In the genomic region with DNA sequence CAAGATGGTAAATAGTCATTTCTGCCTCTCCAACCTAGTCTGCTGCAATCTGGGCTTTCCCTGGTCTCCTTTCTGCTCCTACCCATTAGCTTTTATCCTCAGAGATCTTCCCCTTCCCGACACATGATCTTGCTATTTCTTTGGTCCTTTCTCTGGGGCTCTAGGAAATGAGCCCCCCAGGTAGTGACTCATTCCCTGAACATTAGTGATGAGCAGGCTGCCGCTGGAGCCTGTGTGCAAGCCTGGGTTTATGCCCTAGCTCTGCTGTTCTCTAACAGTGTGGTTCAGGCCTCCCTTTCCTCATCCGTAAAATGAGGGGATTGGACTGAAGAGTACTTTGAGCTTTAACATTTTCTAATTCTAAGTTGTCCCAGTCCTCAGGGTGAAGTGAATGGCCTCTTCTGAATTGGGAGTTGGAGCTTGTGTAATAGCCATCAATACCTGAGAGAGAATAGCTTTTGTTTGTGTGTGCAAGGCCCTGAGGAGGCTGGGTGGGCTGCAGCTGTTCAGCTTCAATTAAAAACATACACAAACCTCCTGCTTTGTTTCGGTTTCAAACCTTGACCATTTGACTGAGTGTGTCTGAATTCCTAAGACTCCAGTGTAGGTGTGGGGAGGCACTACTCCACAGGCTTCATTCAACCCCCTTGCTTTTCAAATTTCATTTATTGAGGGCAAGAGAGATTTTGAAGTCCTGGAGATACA, we compare ENCODE assay signal across 20 cellular contexts.
DNase-seq lines count a peak whose midpoint lies in the region; ATAC-seq and TF ChIP-seq lines count a peak whose summit lies in the region.
"Had no signal": no experiment of that assay in that cellular context is flagged by ENCODE, and none has a peak within 500 bp of the region (broad histone marks: within the 10 kb centered on the region; RNA-seq: fewer than 3 reads in every experiment).

No MANE protein-coding gene starts in this region.

- DNase-seq in EL (peak; percentile 19), NCI-H1092 (lab: John Stamatoyannopoulos, UW) (peak; percentile 16), PC-3 (no peak), epithelial cell of esophagus (ENCODE audit: low read depth) (peak; percentile 23), aorta (no peak), T1000 (lab: John Stamatoyannopoulos, UW) (no peak), NCI-H345 treated with DMSO at 0.1 percent for 48 hours (lab: John Stamatoyannopoulos, UW; ENCODE audit: unreplicated experiment) (no peak)
- DNase-seq in stimulated activated CD4-positive, alpha-beta T cell treated with anti-CD3 and anti-CD28 coated beads, Interleukin-4, amount 100 ng/mL, for 24 hours, result no peak
- DNase-seq: Calu3; CD4-positive, alpha-beta memory T cell; DMS53; GOT3; NCI-H1930; NCI-H510A; Right ventricle myocardium superior; T-helper 1 cell had no signal

- no peak overlapping the region for H3K27ac ChIP-seq in PC-3 (ENCODE audit: low read length)
- H3K27ac ChIP-seq in aorta (ENCODE audit: low read depth in 1 of 2, low read length in 2 of 2), result no peak overlapping the region
- H3K27ac ChIP-seq: BLaER1 had no signal

- no peak overlapping the region for H2AFZ ChIP-seq in PC-3 (ENCODE audit: low read length)

- H3K4me1 ChIP-seq in PC-3 (ENCODE audit: insufficient read depth, low read length), result no peaks in the 10 kb centered on the region; the same call in 1 of the 2 replicates
- H3K4me1 ChIP-seq in aorta (ENCODE audit: control insufficient read depth in 1 of 2, insufficient read depth in 2 of 2, low read length in 2 of 2), result peaks cover 0 to 1% of the 10 kb centered on the region in 2 donors
- H3K4me1 ChIP-seq: BLaER1 had no signal

- ATAC-seq in PC-3 (peak; percentile 45; the same call in 1 of the 2 replicates), aorta (ENCODE audit: low FRiP score) (no peak)
- ATAC-seq: HCT116, Panc1, SK-N-SH treated with all-trans-retinoic acid at 6 μM for 48 hours had no signal

- POLR2A ChIA-PET in PC-3 (lab: Charles Lee; ENCODE audit: unreplicated experiment), result no interaction called here

- no peaks in the 10 kb centered on the region for H3F3A ChIP-seq in PC-3 (ENCODE audit: low read length, unreplicated experiment)

- no TSS peak for BruUV-seq in PC-3 (replicated peaks; lab: Mats Ljungman, UMichigan)

- no peak overlapping the region for H3K9ac ChIP-seq in PC-3 (ENCODE audit: low read length)
- H3K9ac ChIP-seq: BLaER1 had no signal

- H4K20me1 ChIP-seq in PC-3 (ENCODE audit: low read length), result no peaks in the 10 kb centered on the region
- H4K20me1 ChIP-seq: BLaER1 had no signal

- no peaks in the 10 kb centered on the region for H3K27me3 ChIP-seq in PC-3 (ENCODE audit: low read length)
- no peaks in the 10 kb centered on the region for H3K27me3 ChIP-seq in aorta (ENCODE audit: control insufficient read depth in 1 of 2, insufficient read depth in 2 of 2, low read length in 1 of 2)

- H3K79me2 ChIP-seq in PC-3 (ENCODE audit: low read length), result no peaks in the 10 kb centered on the region

- TF ChIP-seq CTCF in PC-3 (conservative IDR thresholded peaks at IDR 0.05; ENCODE audit: low read depth, low read length) (no peak), epithelial cell of esophagus (IDR thresholded peaks at IDR 0.05; ENCODE audit: insufficient read depth, low read depth, low read length, missing control alignments) (no peak)

- no peaks in the 10 kb centered on the region for H3K9me2 ChIP-seq in PC-3 (replicated peaks; ENCODE audit: low read length)

- intact Hi-C loops in PC-3 (cut with micrococcal nuclease) (no loop called here), aorta (cut with DNase I) (no loop called here)

- CTCF ChIA-PET in PC-3 (lab: Charles Lee), result no interaction called here

- H3K4me2 ChIP-seq in PC-3 (ENCODE audit: low read length), result no peak overlapping the region
- H3K4me2 ChIP-seq: BLaER1 had no signal

- H3K4me3 ChIP-seq in PC-3 (ENCODE audit: low read length), result no peak overlapping the region
- H3K4me3 ChIP-seq in epithelial cell of esophagus (ENCODE audit: low read length), result no peak overlapping the region
- H3K4me3 ChIP-seq in aorta (ENCODE audit: low read length in 2 of 2), result no peak overlapping the region
- H3K4me3 ChIP-seq: BLaER1 had no signal

- no peaks in the 10 kb centered on the region for H3K36me3 ChIP-seq in PC-3 (ENCODE audit: low read depth, low read length)
- H3K36me3 ChIP-seq in aorta (ENCODE audit: control insufficient read depth in 1 of 2, insufficient read depth in 2 of 2, low read length in 1 of 2), result no peaks in the 10 kb centered on the region
- H3K36me3 ChIP-seq: BLaER1 had no signal

- 70 to 85% methylated on average over 4 of the region's 4 CpGs for WGBS in aorta, 2 donors

- no peaks in the 10 kb centered on the region for H3K9me3 ChIP-seq in PC-3 (ENCODE audit: low read length)
- H3K9me3 ChIP-seq in aorta (ENCODE audit: control insufficient read depth, low read length), result no peaks in the 10 kb centered on the region
- H3K9me3 ChIP-seq: BLaER1 had no signal

Comparison
In these comparisons a context has a peak if more than half of its experiments do, and no peak if none do; other contexts are left out.
1. DNase-seq: peak in EL (single experiment), NCI-H1092 (single experiment) and epithelial cell of esophagus (single experiment); none in PC-3 (single experiment), aorta (0 of 2), T1000 (single experiment), stimulated activated CD4-positive, alpha-beta T cell treated with anti-CD3 and anti-CD28 coated beads, Interleukin-4, amount 100 ng/mL, for 24 hours (single experiment) and NCI-H345 treated with DMSO at 0.1 percent for 48 hours (single experiment).